ENCODE assay signal across 11 cellular contexts in genomic region chr1:25157846-25158245, GRCh38.
"Had no signal": no experiment of that assay in that cellular context is flagged by ENCODE, and none has a peak within 500 bp of the region (broad histone marks: within the 10 kb centered on the region; RNA-seq: fewer than 3 reads in every experiment).

No MANE protein-coding gene starts in this region.

- H3K9ac ChIP-seq: GM23248 had no signal

- DNase-seq: GM23248, GOT3, H7, H9, HCEC 1CT, HFFc6 had no signal

- ATAC-seq: GM23338, HCT116 had no signal

- FAIRE-seq: H1, H54 had no signal

- H3K4me2 ChIP-seq: GM23338 had no signal

- H3K36me3 ChIP-seq: HAP-1 had no signal

- H3K9me3 ChIP-seq: HAP-1 had no signal

- H3K27ac ChIP-seq: GM23248 had no signal

- H3K4me1 ChIP-seq: HAP-1 had no signal

- H2AFZ ChIP-seq: GM23248, GM23338 had no signal

- H3K4me3 ChIP-seq: GM23248, GM23338, HAP-1 had no signal
